In the genomic region with DNA sequence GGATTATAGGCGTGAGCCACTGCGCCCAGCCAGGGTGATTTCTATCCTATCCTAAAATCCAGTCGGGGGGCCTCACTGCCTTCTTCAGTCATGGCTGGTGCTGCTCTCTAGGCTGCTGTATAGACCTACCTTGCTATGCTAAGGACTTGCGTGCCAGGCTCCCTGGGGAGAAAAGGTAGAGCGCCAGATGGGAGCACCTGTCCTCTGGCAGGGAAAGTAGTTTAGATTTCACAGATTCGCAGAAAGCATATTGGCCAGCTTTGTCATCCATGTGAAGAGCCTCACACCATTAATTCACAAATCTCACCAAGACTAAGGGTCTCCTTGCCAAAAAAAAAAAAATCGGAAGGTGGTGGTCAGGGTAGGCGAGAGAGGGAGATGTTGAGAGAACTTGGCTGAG, we compare ENCODE assay signal across 17 cellular contexts.
A peak's percentile ranks its signal among the peaks of the same experiment; 100 is the strongest.
DNase-seq lines count a peak whose midpoint lies in the region; ATAC-seq lines count a peak whose summit lies in the region.
"Had no signal": no experiment of that assay in that cellular context is flagged by ENCODE, and none has a peak within 500 bp of the region (broad histone marks: within the 10 kb centered on the region; RNA-seq: fewer than 3 reads in every experiment).

No MANE protein-coding gene starts in this region.

- DNase-seq in activated CD8-positive, alpha-beta memory T cell treated with anti-CD3 and anti-CD28 coated beads for 24 hours, result peak; percentile 35
- no peak for DNase-seq in activated CD8-positive, alpha-beta memory T cell treated with anti-CD3 and anti-CD28 coated beads, Interleukin-2, amount 50 U/mL, for 48 hours
- DNase-seq in NCI-H345 treated with DMSO at 0.1 percent for 48 hours (lab: John Stamatoyannopoulos, UW; ENCODE audit: unreplicated experiment) (peak; percentile 14), cerebellar cortex (ENCODE audit: low spot score) (peak; percentile 60), left lobe of liver (ENCODE audit: low spot score) (no peak), HT-29 (ENCODE audit: low spot score) (no peak)
- DNase-seq: CD4-positive, alpha-beta memory T cell; COR-L47; DMS53; H9; MM.1S; NCI-H1694 treated with DMSO at 0.1 percent for 48 hours; NCI-H2081 treated with DMSO at 0.1 percent for 48 hours; NCI-H446; SIG-M5 had no signal

- ATAC-seq in left lobe of liver (no peak), HG03439 (IDR thresholded peaks at IDR 0.05; ENCODE audit: unreplicated experiment) (no peak)
- ATAC-seq: GM23338 had no signal

Comparison
In these comparisons a context has a peak if more than half of its experiments do, and no peak if none do; other contexts are left out.
1. DNase-seq: peak in activated CD8-positive, alpha-beta memory T cell treated with anti-CD3 and anti-CD28 coated beads for 24 hours (single experiment), NCI-H345 treated with DMSO at 0.1 percent for 48 hours (single experiment) and cerebellar cortex (single experiment); none in activated CD8-positive, alpha-beta memory T cell treated with anti-CD3 and anti-CD28 coated beads, Interleukin-2, amount 50 U/mL, for 48 hours (single experiment), left lobe of liver (single experiment) and HT-29 (single experiment).